ENCODE assay signal across 11 cellular contexts in genomic region chr22:35761037-35761436, GRCh38. TPM values are rescaled to one million over a fixed set of nuclear protein-coding genes. Genes with fewer than 3 reads are reported as not detected.
DNase-seq lines count a peak whose midpoint lies in the region; ATAC-seq and TF ChIP-seq lines count a peak whose summit lies in the region.
"Had no signal": no experiment of that assay in that cellular context is flagged by ENCODE, and none has a peak within 500 bp of the region (broad histone marks: within the 10 kb centered on the region; RNA-seq: fewer than 3 reads in every experiment).

No MANE protein-coding gene starts in this region.

- H3K4me3 ChIP-seq in DOHH2 (ENCODE audit: low read length) (no peak overlapping the region), NB4 (ENCODE audit: low read depth, low read length) (no peak overlapping the region), dorsolateral prefrontal cortex (no peak overlapping the region)

- H4K20me1 ChIP-seq in DOHH2 (ENCODE audit: control insufficient read depth, insufficient read depth, low read depth, low read length), result no peaks in the 10 kb centered on the region

- peaks cover 5 to 9% of the 10 kb centered on the region in 2 donors for H3K27me3 Mint-ChIP-seq in natural killer cell treated with Interleukin-12 subunit alpha and Interleukin-12 subunit beta and Interleukin-15 and Interleukin-18, amount 100 ng/mL, for 72 hours
- no peaks in the 10 kb centered on the region for H3K27me3 Mint-ChIP-seq in CD14-positive monocyte (ENCODE audit: low read depth in 3 of 3)

- H3K79me2 ChIP-seq in DOHH2 (ENCODE audit: control insufficient read depth, low read length), result peaks cover 4% of the 10 kb centered on the region; the same call in 1 of the 2 replicates

- TF ChIP-seq CTCF in DOHH2 (IDR thresholded peaks at IDR 0.05; ENCODE audit: low read depth, low read length, poor library complexity, severe bottlenecking), result peak; percentile 60
- no peak for TF ChIP-seq CTCF in NB4 (IDR thresholded peaks at IDR 0.05; ENCODE audit: low read depth, low read length)
- TF ChIP-seq CTCF in dorsolateral prefrontal cortex (IDR thresholded peaks at IDR 0.05 in 54 of 56, conservative IDR thresholded peaks at IDR 0.05 in 2 of 56; ENCODE audit: low read depth in 1 of 56, partially characterized antibody in 56 of 56), result peak in 45 of 56 donors; percentile 18 to 65 (median 37)
- no peak for TF ChIP-seq CTCF in CD14-positive monocyte (IDR thresholded peaks at IDR 0.05)

- no peak overlapping the region for H3K4me3 Mint-ChIP-seq in natural killer cell treated with Interleukin-12 subunit alpha and Interleukin-12 subunit beta and Interleukin-15 and Interleukin-18, amount 100 ng/mL, for 72 hours
- no peak overlapping the region for H3K4me3 Mint-ChIP-seq in CD14-positive monocyte

- no peaks in the 10 kb centered on the region for H3K9me3 Mint-ChIP-seq in natural killer cell treated with Interleukin-12 subunit alpha and Interleukin-12 subunit beta and Interleukin-15 and Interleukin-18, amount 100 ng/mL, for 72 hours
- no peaks in the 10 kb centered on the region for H3K9me3 Mint-ChIP-seq in CD14-positive monocyte

- intact Hi-C loops in dorsolateral prefrontal cortex (cut with DNase I) (loop anchor here in 1 of 2 donors (5.0 kb wide), 1 partner anchor 161 kb away; no protein-coding TSS in a partner anchor), CD14-positive monocyte (cut with micrococcal nuclease) (no loop called here)

- H3K4me1 ChIP-seq in DOHH2 (ENCODE audit: control insufficient read depth, low read length), result peaks cover 70% of the 10 kb centered on the region

- no peaks in the 10 kb centered on the region for H3K27me3 ChIP-seq in DOHH2 (ENCODE audit: control insufficient read depth, low read length)
- H3K27me3 ChIP-seq in dorsolateral prefrontal cortex, result no peaks in the 10 kb centered on the region

- H3K9me3 ChIP-seq in DOHH2 (ENCODE audit: control insufficient read depth, insufficient read depth, low read length), result no peaks in the 10 kb centered on the region

- H3K4me1 Mint-ChIP-seq in natural killer cell treated with Interleukin-12 subunit alpha and Interleukin-12 subunit beta and Interleukin-15 and Interleukin-18, amount 100 ng/mL, for 72 hours (ENCODE audit: low read depth in 2 of 2), result no peaks in the 10 kb centered on the region
- no peaks in the 10 kb centered on the region for H3K4me1 Mint-ChIP-seq in CD14-positive monocyte

- no peaks in the 10 kb centered on the region for H3K36me3 Mint-ChIP-seq in natural killer cell treated with Interleukin-12 subunit alpha and Interleukin-12 subunit beta and Interleukin-15 and Interleukin-18, amount 100 ng/mL, for 72 hours
- H3K36me3 Mint-ChIP-seq in CD14-positive monocyte, result no peaks in the 10 kb centered on the region

- peak; percentile 11 for DNase-seq in NB4 (ENCODE audit: low read depth)
- DNase-seq in dorsolateral prefrontal cortex, result no peak
- peak; percentile 21 for DNase-seq in medulla oblongata (ENCODE audit: extremely low spot score)
- DNase-seq in foreskin melanocyte, result no peak
- no peak for DNase-seq in natural killer cell treated with Interleukin-12 subunit alpha and Interleukin-12 subunit beta and Interleukin-15 and Interleukin-18, amount 100 ng/mL, for 72 hours (ENCODE audit: low spot score)
- no peak for DNase-seq in cerebellar cortex (ENCODE audit: low spot score)
- no peak for DNase-seq in CD14-positive monocyte (ENCODE audit: low spot score)
- DNase-seq: activated CD8-positive, alpha-beta memory T cell treated with anti-CD3 and anti-CD28 coated beads, Interleukin-2, amount 50 U/mL, for 48 hours; SIG-M5; stimulated activated CD4-positive, alpha-beta T cell treated with anti-CD3 and anti-CD28 coated beads, Interleukin-4, amount 100 ng/mL, for 1 hour had no signal

- ATAC-seq in natural killer cell treated with Interleukin-12 subunit alpha and Interleukin-12 subunit beta and Interleukin-15 and Interleukin-18, amount 100 ng/mL, for 72 hours, result no peak

- peaks cover 45% of the 10 kb centered on the region for H3K36me3 ChIP-seq in DOHH2 (ENCODE audit: control insufficient read depth, low read length)

- H3K27ac Mint-ChIP-seq in natural killer cell treated with Interleukin-12 subunit alpha and Interleukin-12 subunit beta and Interleukin-15 and Interleukin-18, amount 100 ng/mL, for 72 hours, result no peak overlapping the region
- H3K27ac Mint-ChIP-seq in CD14-positive monocyte, result no peak overlapping the region

- TF ChIP-seq POLR2A in NB4 (IDR thresholded peaks at IDR 0.05; ENCODE audit: extremely low read depth, insufficient read length), result no peak

- H3K9me2 ChIP-seq in DOHH2 (replicated peaks; ENCODE audit: control insufficient read depth, low read length), result no peaks in the 10 kb centered on the region

- H3K27ac ChIP-seq in DOHH2 (ENCODE audit: low read depth, low read length) (peak overlapping the region; percentile 3; the same call in 1 of the 2 replicates), dorsolateral prefrontal cortex (no peak overlapping the region)

- H3K4me2 ChIP-seq in DOHH2 (ENCODE audit: low read length), result no peak overlapping the region

- H3F3A ChIP-seq in DOHH2 (ENCODE audit: control insufficient read depth, insufficient read depth), result peaks cover 14% of the 10 kb centered on the region

RNA-seq across cellular contexts. Expression of gene APOL5, which starts 43.4 kb away (rescaled TPM):
- total RNA-seq in dorsolateral prefrontal cortex, result 1 to 10 TPM in 2 of 120 experiments, under 1 TPM in 9, not detected in 109; 0.35 to 1.2 (median 0.52) TPM
- total RNA-seq in natural killer cell treated with Interleukin-12 subunit alpha and Interleukin-12 subunit beta and Interleukin-15 and Interleukin-18, amount 100 ng/mL, for 72 hours, result not detected
- not detected for polyA plus RNA-seq in CD14-positive monocyte

Comparison
In these comparisons a context has a peak if more than half of its experiments do, and no peak if none do; other contexts are left out.
1. CTCF ChIP-seq: peak in DOHH2 (single experiment) and dorsolateral prefrontal cortex (45 of 56); none in NB4 (single experiment) and CD14-positive monocyte (single experiment).
2. DNase-seq: peak in NB4 (single experiment) and medulla oblongata (single experiment); none in dorsolateral prefrontal cortex (0 of 10), foreskin melanocyte (single experiment), natural killer cell treated with Interleukin-12 subunit alpha and Interleukin-12 subunit beta and Interleukin-15 and Interleukin-18, amount 100 ng/mL, for 72 hours (single experiment), cerebellar cortex (single experiment) and CD14-positive monocyte (single experiment).